ENCODE assay signal across 22 cellular contexts in genomic region chr12:89694542-89694941, GRCh38. TPM values are rescaled to one million over a fixed set of nuclear protein-coding genes. Genes with fewer than 3 reads are reported as not detected.
A peak's percentile ranks its signal among the peaks of the same experiment; 100 is the strongest.
DNase-seq lines count a peak whose midpoint lies in the region; ATAC-seq, FAIRE-seq and TF ChIP-seq lines count a peak whose summit lies in the region.
"Had no signal": no experiment of that assay in that cellular context is flagged by ENCODE, and none has a peak within 500 bp of the region (broad histone marks: within the 10 kb centered on the region; RNA-seq: fewer than 3 reads in every experiment).

No MANE protein-coding gene starts in this region.

- no TSS peak for BruUV-seq in K562 (replicated peaks; lab: Mats Ljungman, UMichigan)

- peak overlapping the region in 1 of 8 donors; percentile 67 for H3K27ac Mint-ChIP-seq in CD8-positive, alpha-beta memory T cell

- no peaks in the 10 kb centered on the region for H3K9me1 ChIP-seq in K562 (ENCODE audit: control insufficient read depth, insufficient read depth, low read length)

- peaks cover 86 to 98% (median 94%) of the 10 kb centered on the region in 3 donors for H3K4me1 Mint-ChIP-seq in CD8-positive, alpha-beta memory T cell

- in situ Hi-C loops in K562 (cut with MboI) = no loop called here

- 0 out of 2 replicates have a peak, but pooled peaks cover 5% of the 10 kb centered on the region for H4K20me1 ChIP-seq in K562 (replicated peaks; ENCODE audit: control insufficient read depth, insufficient read depth, low read length)

- TF ChIP-seq POLR2A in K562 (conservative IDR thresholded peaks at IDR 0.05) (no peak), adrenal gland (IDR thresholded peaks at IDR 0.05) (no peak)

- WGBS in K562 (ENCODE audit: insufficient coverage, low coverage, missing lambda C conversion rate) = 5% methylated on average over 5 of the region's 5 CpGs
- 83 to 88% (median 87%) methylated on average over 5 of the region's 5 CpGs for WGBS in psoas muscle, 3 donors
- 93 to 100% (median 97%) methylated on average over 3 to 5 of the region's 5 CpGs for WGBS in adrenal gland, 4 donors

- no peak for TF ChIP-seq EP300 in K562 (IDR thresholded peaks at IDR 0.05; ENCODE audit: low read length)

- peak overlapping the region in 4 of 7 donors; percentile 2 to 42 (median 32) for H3K4me3 Mint-ChIP-seq in CD8-positive, alpha-beta memory T cell
- H3K4me3 Mint-ChIP-seq: CD14-positive monocyte had no signal

- POLR2A ChIA-PET in CD8-positive, alpha-beta memory T cell (lab: Charles Lee) = interaction anchor here (1.2 kb wide), 1 partner anchor 14 kb away, joined by 3 read pairs; the partner anchor contains the start of gene ATP2B1
- POLR2A ChIA-PET in K562 (lab: Yijun Ruan, JAX) = interaction anchor here (0.8 to 3.1 kb wide), 2 partner anchors 8 to 11 kb away, joined by 3 to 18 read pairs; no protein-coding TSS in a partner anchor

- no peaks in the 10 kb centered on the region for H3K36me3 ChIP-seq in CD8-positive, alpha-beta memory T cell (ENCODE audit: insufficient read depth, low read length)
- no peaks in the 10 kb centered on the region for H3K36me3 ChIP-seq in K562 (ENCODE audit: control insufficient read depth, insufficient read depth, low read length)
- H3K36me3 ChIP-seq in psoas muscle (ENCODE audit: insufficient read depth in 1 of 2, low read depth in 1 of 2) = no peaks in the 10 kb centered on the region
- no peaks in the 10 kb centered on the region for H3K36me3 ChIP-seq in adrenal gland (replicated peaks in 1 of 2)
- H3K36me3 ChIP-seq: BE2C had no signal

- peaks cover 0 to 5% (median 4%) of the 10 kb centered on the region in 3 donors for H3K36me3 Mint-ChIP-seq in CD8-positive, alpha-beta memory T cell

- intact Hi-C loops in K562 (cut with micrococcal nuclease) (loop anchor here (5.0 to 10.0 kb wide), 2 partner anchors 77 to 220 kb away; no protein-coding TSS in a partner anchor), psoas muscle (cut with DNase I) (loop anchor here in 1 of 2 donors (10.0 kb wide), 1 partner anchor 410 kb away; no protein-coding TSS in a partner anchor), adrenal gland (cut with DNase I) (no loop called here)

- H3K79me2 ChIP-seq in K562 (ENCODE audit: control insufficient read depth, insufficient read depth, low read length) = peaks cover 100% of the 10 kb centered on the region

- peak; percentile 67 for FAIRE-seq in K562 (lab: Jason Lieb, UNC)
- FAIRE-seq: GM18507 had no signal

- no peaks in the 10 kb centered on the region for H3K27me3 ChIP-seq in CD8-positive, alpha-beta memory T cell (ENCODE audit: insufficient read depth, low read length, poor library complexity, severe bottlenecking)
- H3K27me3 ChIP-seq in K562 (ENCODE audit: control insufficient read depth in 2 of 2, insufficient read depth in 2 of 2, low read length in 2 of 2) (no peaks in the 10 kb centered on the region), psoas muscle (ENCODE audit: insufficient read depth in 3 of 3, low read length in 2 of 3) (no peaks in the 10 kb centered on the region), adrenal gland (no peaks in the 10 kb centered on the region)
- H3K27me3 ChIP-seq: BE2C had no signal

- H3K9me3 Mint-ChIP-seq in CD8-positive, alpha-beta memory T cell = no peaks in the 10 kb centered on the region
- H3K9me3 Mint-ChIP-seq: CD14-positive monocyte had no signal

- no peak for DNase-seq in CD8-positive, alpha-beta memory T cell
- DNase-seq in K562 (ENCODE audit: extremely low read depth in 1 of 4, low spot score in 3 of 4) (peak in 1 of 4 experiments; percentile 54), psoas muscle (no peak), adrenal gland (no peak), NCI-H446 treated with DMSO at 0.1 percent for 48 hours (lab: John Stamatoyannopoulos, UW) (no peak)
- DNase-seq: BE2C; COR-L47; MM.1S; NCI-H2029; NCI-H446; NCI-H526; NCI-H82; NK-92 treated with Interleukin-12 subunit alpha and Interleukin-12 subunit beta, amount 100 ng/mL, for 24 hours; PC-9; Right ventricle myocardium superior; T-helper 1 cell had no signal

- no peak for TF ChIP-seq CTCF in K562 (IDR thresholded peaks at IDR 0.05 in 2 of 3, conservative IDR thresholded peaks at IDR 0.05 in 1 of 3; ENCODE audit: insufficient read depth in 2 of 3, low read depth in 1 of 3, low read length in 3 of 3)
- TF ChIP-seq CTCF in psoas muscle (IDR thresholded peaks at IDR 0.05) = no peak
- no peak for TF ChIP-seq CTCF in adrenal gland (IDR thresholded peaks at IDR 0.05)

- H3K4me2 ChIP-seq in K562 (ENCODE audit: insufficient read depth, low read length) = peak overlapping the region; percentile 30; the same call in 1 of the 2 replicates
- H3K4me2 ChIP-seq: KMS-11, PC-9 had no signal

- CTCF ChIA-PET in CD8-positive, alpha-beta memory T cell (lab: Charles Lee) = interaction anchor here (1.3 kb wide), 1 partner anchor 12 kb away, joined by 3 read pairs; no protein-coding TSS in a partner anchor
- CTCF ChIA-PET in K562 (lab: Yijun Ruan, JAX; ENCODE audit: low intra/inter-chr PET ratio) = no interaction called here

- TF ChIP-seq RAD21 in K562 (CRISPR knock-in tag; conservative IDR thresholded peaks at IDR 0.05 in 1 of 2, IDR thresholded peaks at IDR 0.05 in 1 of 2) = no peak

- no peaks in the 10 kb centered on the region for H3K9me3 ChIP-seq in CD8-positive, alpha-beta memory T cell (ENCODE audit: low read length)
- H3K9me3 ChIP-seq in K562 (replicated peaks; ENCODE audit: control insufficient read depth, insufficient read depth, low read depth, low read length) (no peaks in the 10 kb centered on the region), psoas muscle (no peaks in the 10 kb centered on the region), adrenal gland (replicated peaks in 1 of 3) (no peaks in the 10 kb centered on the region)
- H3K9me3 ChIP-seq: BE2C had no signal

- peaks cover 39% of the 10 kb centered on the region for H3K4me1 ChIP-seq in CD8-positive, alpha-beta memory T cell (ENCODE audit: insufficient read depth, low read length)
- H3K4me1 ChIP-seq in K562 (replicated peaks in 1 of 2; ENCODE audit: control insufficient read depth in 2 of 2, insufficient read depth in 2 of 2, low read length in 2 of 2) = peaks cover 0 to 21% of the 10 kb centered on the region in 2 experiments; a peak in 3 of 5 replicates
- H3K4me1 ChIP-seq in psoas muscle = peaks cover 67% of the 10 kb centered on the region
- H3K4me1 ChIP-seq in adrenal gland (replicated peaks in 1 of 2) = peaks cover 0 to 12% of the 10 kb centered on the region in 2 donors

- no peak overlapping the region; the same call in 1 of the 2 replicates for H2AFZ ChIP-seq in K562 (ENCODE audit: low read depth, low read length)
- H2AFZ ChIP-seq: PC-9 had no signal

- H3K9ac ChIP-seq in K562 (ENCODE audit: insufficient read depth in 1 of 2, low read depth in 2 of 2, low read length in 2 of 2) = peak overlapping the region; percentile 4 to 67; a peak in 2 of 4 replicates
- H3K9ac ChIP-seq: KMS-11 had no signal

- no peak overlapping the region for H3K4me3 ChIP-seq in CD8-positive, alpha-beta memory T cell (ENCODE audit: low read length)
- H3K4me3 ChIP-seq in K562 = no peak overlapping the region
- peak overlapping the region; percentile 41 for H3K4me3 ChIP-seq in psoas muscle
- no peak overlapping the region for H3K4me3 ChIP-seq in adrenal gland
- H3K4me3 ChIP-seq: PC-9 had no signal

- ATAC-seq in K562 (peak; percentile 64), psoas muscle (peak in 2 of 4 donors; percentile 14 to 17), HG03457 (IDR thresholded peaks at IDR 0.05; ENCODE audit: unreplicated experiment) (no peak), HG02973 (IDR thresholded peaks at IDR 0.05; ENCODE audit: unreplicated experiment) (no peak)
- ATAC-seq: HCT116 had no signal

- H3K27me3 Mint-ChIP-seq in CD8-positive, alpha-beta memory T cell = no peaks in the 10 kb centered on the region

- H3K27ac ChIP-seq in CD8-positive, alpha-beta memory T cell (ENCODE audit: low read depth, low read length) = no peak overlapping the region
- H3K27ac ChIP-seq in K562 (ENCODE audit: extremely low read depth, low read depth, low read length) (peak overlapping the region; percentile 30; the same call in 1 of the 3 replicates), psoas muscle (peak overlapping the region; percentile 74), adrenal gland (no peak overlapping the region)
- H3K27ac ChIP-seq: KMS-11, PC-9 had no signal

TF ChIP-seq in K562, 482 proteins besides CTCF, POLR2A, EP300 and RAD21 (continues in another document):
- TF ChIP-seq ELF1 (tag; IDR thresholded peaks at IDR 0.05) (no peak), HNRNPK (IDR thresholded peaks at IDR 0.05; ENCODE audit: low read depth, low read length, poor library complexity, severe bottlenecking) (no peak), GTF2E2 (tag; IDR thresholded peaks at IDR 0.05) (no peak)

RNA-seq across cellular contexts. Expression of gene ATP2B1, which starts 14.1 kb away (rescaled TPM):
- 10 to 100 TPM; 32.7 to 32.8 TPM for total RNA-seq in CD8-positive, alpha-beta memory T cell
- 45.3 TPM for polyA plus RNA-seq in CD8-positive, alpha-beta memory T cell
- 36.0 and 177 TPM in 2 replicates for total RNA-seq in K562 (2011; cell fraction: chromatin; rRNA removed; ENCODE audit: low replicate concordance)
- total RNA-seq in K562 (2011; cell fraction: nucleolus; rRNA removed) = 21.2 and 30.4 TPM in 2 replicates
- total RNA-seq in K562 (2011; cell fraction: nucleoplasm; rRNA removed) = 57.1 and 97.8 TPM in 2 replicates
- total RNA-seq in K562 (2014; rRNA removed) = 15.4 and 27.9 TPM in 2 replicates
- 38.3 and 45.9 TPM in 2 replicates for total RNA-seq in K562 (2014; rRNA removed; fragmentation: Illumina TruSeq; extraction: Trizol)
- total RNA-seq in K562 (2015; rRNA removed; fragmentation: Illumina TruSeq; extraction: Trizol) = 35.0 and 39.0 TPM in 2 replicates
- 27.5 and 27.8 TPM in 2 replicates for total RNA-seq in K562 (2021)
- 17.5 and 22.7 TPM in 2 replicates for polyA plus RNA-seq in K562 (2011; rRNA removed)
- 3.3 and 7.2 TPM in 2 replicates for polyA plus RNA-seq in K562 (2011; cell fraction: cytosol; rRNA removed)
- 19.0 and 29.5 TPM in 2 replicates for polyA plus RNA-seq in K562 (2011; cell fraction: nucleus; rRNA removed)
- polyA plus RNA-seq in K562 (2012) = 12.7 and 20.0 TPM in 2 replicates
- polyA plus RNA-seq in K562 (2014; fragmentation: Illumina TruSeq; extraction: Trizol) = 26.1 and 28.5 TPM in 2 replicates
- polyA plus RNA-seq in K562 (2014; fragmentation: Nextera tagmentation; extraction: Ambion mirVana) = 1 to 10 TPM; 8.6 to 9.7 TPM
- polyA plus RNA-seq in K562 (2014; rRNA removed) = 16.2 and 26.5 TPM in 2 replicates
- polyA minus RNA-seq in K562 (2011; rRNA and poly(A)+ RNA removed) = 50.0 and 57.4 TPM in 2 replicates
- 18.1 and 19.4 TPM in 2 replicates for polyA minus RNA-seq in K562 (2011; cell fraction: cytosol; rRNA and poly(A)+ RNA removed)
- polyA minus RNA-seq in K562 (2011; cell fraction: nucleus; rRNA and poly(A)+ RNA removed) = 27.1 and 50.1 TPM in 2 replicates
- 10 to 100 TPM; 27.8 to 45.6 (median 37.8) TPM for total RNA-seq in psoas muscle
- 10 to 100 TPM; 14.3 to 54.0 (median 26.9) TPM for polyA plus RNA-seq in psoas muscle
- total RNA-seq in adrenal gland = 10 to 100 TPM; 14.3 to 23.8 (median 17.4) TPM
- polyA plus RNA-seq in adrenal gland = 10 to 100 TPM in 1 of 3 donors, 1 to 10 TPM in 2; 6.3 to 23.5 (median 7.2) TPM

Comparison
In these comparisons a context has a peak if more than half of its experiments do, and no peak if none do; other contexts are left out.
1. H3K27ac ChIP-seq: peak in K562 (single experiment) and psoas muscle (single experiment); none in CD8-positive, alpha-beta memory T cell (single experiment) and adrenal gland (0 of 5).